In the genomic region with DNA sequence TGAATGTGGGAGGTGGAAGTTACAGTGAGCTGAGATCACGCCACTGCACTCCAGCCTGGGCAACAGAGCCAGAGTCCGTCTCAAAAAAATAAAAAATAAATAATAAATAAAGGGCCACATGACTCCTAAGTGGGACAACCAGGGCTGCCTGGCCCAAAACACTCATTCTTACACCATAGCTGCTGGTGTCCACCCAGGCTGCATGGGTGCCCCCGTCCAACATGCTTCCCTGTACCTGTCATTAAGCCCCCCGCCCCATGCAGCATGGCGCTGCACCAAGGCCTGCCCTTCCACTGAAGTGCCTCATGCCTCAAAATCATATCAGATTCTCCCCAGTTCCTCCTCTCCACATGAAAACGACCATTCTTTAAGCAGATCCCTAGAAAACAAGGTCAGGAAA, we compare ENCODE assay signal across 32 cellular contexts. TPM values are rescaled to one million over a fixed set of nuclear protein-coding genes. Genes with fewer than 3 reads are reported as not detected.
DNase-seq lines count a peak whose midpoint lies in the region; ATAC-seq, FAIRE-seq and TF ChIP-seq lines count a peak whose summit lies in the region.
"Had no signal": no experiment of that assay in that cellular context is flagged by ENCODE, and none has a peak within 500 bp of the region (broad histone marks: within the 10 kb centered on the region; RNA-seq: fewer than 3 reads in every experiment).

No MANE protein-coding gene starts in this region.

- peaks cover 71% of the 10 kb centered on the region for H3K36me3 Mint-ChIP-seq in T-helper 2 cell treated with Interferon-gamma antibody and Interleukin-4, amounts not matched to agents 5 μg/mL and 100 μg/mL, for 36 hours (ENCODE audit: low read depth)
- H3K36me3 Mint-ChIP-seq in activated T-helper 2 cell treated with anti-CD3 and anti-CD28 coated beads, Interferon-gamma antibody, Interleukin-2, Interleukin-4, amounts not matched to agents 10 μg/mL and 5 μg/mL and 100 μg/mL, durations not matched to agents 14 hours and 24 hours and 36 hours (ENCODE audit: low read depth) = peaks cover 87% of the 10 kb centered on the region

- no peak overlapping the region for H3K4me3 Mint-ChIP-seq in T-helper 2 cell treated with Interferon-gamma antibody and Interleukin-4, amounts not matched to agents 5 μg/mL and 100 μg/mL, for 36 hours
- no peak overlapping the region for H3K4me3 Mint-ChIP-seq in activated T-helper 2 cell treated with anti-CD3 and anti-CD28 coated beads, Interferon-gamma antibody, Interleukin-2, Interleukin-4, amounts not matched to agents 10 μg/mL and 5 μg/mL and 100 μg/mL, durations not matched to agents 14 hours and 24 hours and 36 hours (ENCODE audit: low read depth)
- H3K4me3 Mint-ChIP-seq: endodermal cell, memory B cell, neural progenitor cell had no signal

- CTCF ChIA-PET in HepG2 (lab: Yijun Ruan, JAX; ENCODE audit: low intra/inter-chr PET ratio, low total read pairs) = no interaction called here

- H3K27ac Mint-ChIP-seq in T-helper 2 cell treated with Interferon-gamma antibody and Interleukin-4, amounts not matched to agents 5 μg/mL and 100 μg/mL, for 36 hours = peak overlapping the region; percentile 70
- H3K27ac Mint-ChIP-seq in activated T-helper 2 cell treated with anti-CD3 and anti-CD28 coated beads, Interferon-gamma antibody, Interleukin-2, Interleukin-4, amounts not matched to agents 10 μg/mL and 5 μg/mL and 100 μg/mL, durations not matched to agents 14 hours and 24 hours and 36 hours = peak overlapping the region; percentile 10
- H3K27ac Mint-ChIP-seq: endodermal cell, memory B cell, neural progenitor cell had no signal

- no peak overlapping the region for H3K4me2 ChIP-seq in HepG2 (ENCODE audit: low read depth, low read length)
- H3K4me2 ChIP-seq: neural progenitor cell had no signal

- WGBS in HepG2 (ENCODE audit: low lambda C conversion rate) = 75% methylated on average over 6 of the region's 6 CpGs
- WGBS in right lobe of liver (ENCODE audit: insufficient coverage, low coverage, low lambda C conversion rate, missing lambda C conversion rate) = 87% methylated on average over 5 of the region's 6 CpGs

- H3K9me3 ChIP-seq in HepG2 (ENCODE audit: low read length) = no peaks in the 10 kb centered on the region
- H3K9me3 ChIP-seq in right lobe of liver = no peaks in the 10 kb centered on the region
- H3K9me3 ChIP-seq: esophagus muscularis mucosa, left lung, pancreas, SJSA1, upper lobe of right lung had no signal

- ATAC-seq in HepG2 (no peak), right lobe of liver (no peak), GM21786 (IDR thresholded peaks at IDR 0.05; ENCODE audit: unreplicated experiment) (no peak)
- ATAC-seq: left lung; stimulated activated naive CD8-positive, alpha-beta T cell treated with anti-CD3 and anti-CD28 coated beads, Interleukin-15, Interleukin-2, amounts not matched to agents 100 U/mL and 50 U/mL, for 24 hours; upper lobe of right lung had no signal

- TF ChIP-seq EP300 in HepG2 (IDR thresholded peaks at IDR 0.05; ENCODE audit: low read depth in 2 of 2, low read length in 2 of 2) (no peak), HepG2 (CRISPR knock-in tag; IDR thresholded peaks at IDR 0.05; ENCODE audit: borderline replicate concordance) (no peak)

- H3K27ac ChIP-seq in HepG2 (ENCODE audit: extremely low read length, insufficient read depth, low read length) (peak overlapping the region; percentile 59), right lobe of liver (peak overlapping the region in 1 of 3 donors; percentile 35)
- H3K27ac ChIP-seq: C4-2B, esophagus muscularis mucosa, GM23248, left lung, neural progenitor cell, pancreas, RWPE1, SJSA1, upper lobe of right lung had no signal

- POLR2A ChIA-PET in HepG2 (lab: Yijun Ruan, JAX) = interaction anchor here (1.4 to 3.7 kb wide), 2 partner anchors 11 to 14 kb away, joined by 3 to 25 read pairs; partner anchors contain the start of gene GALM

- no peaks in the 10 kb centered on the region for H3K27me3 ChIP-seq in HepG2 (ENCODE audit: control insufficient read depth in 1 of 2, insufficient read depth in 2 of 2, low read length in 2 of 2)
- no peaks in the 10 kb centered on the region for H3K27me3 ChIP-seq in right lobe of liver
- H3K27me3 ChIP-seq: esophagus muscularis mucosa, left lung, neural progenitor cell, pancreas, SJSA1, upper lobe of right lung had no signal

- TF ChIP-seq POLR2A in HepG2 (IDR thresholded peaks at IDR 0.05; ENCODE audit: insufficient read depth in 1 of 2, low read depth in 2 of 2, low read length in 2 of 2) = no peak
- TF ChIP-seq POLR2A in right lobe of liver (IDR thresholded peaks at IDR 0.05) = no peak

- H3K9me3 Mint-ChIP-seq in T-helper 2 cell treated with Interferon-gamma antibody and Interleukin-4, amounts not matched to agents 5 μg/mL and 100 μg/mL, for 36 hours = no peaks in the 10 kb centered on the region
- H3K9me3 Mint-ChIP-seq in activated T-helper 2 cell treated with anti-CD3 and anti-CD28 coated beads, Interferon-gamma antibody, Interleukin-2, Interleukin-4, amounts not matched to agents 10 μg/mL and 5 μg/mL and 100 μg/mL, durations not matched to agents 14 hours and 24 hours and 36 hours = no peaks in the 10 kb centered on the region
- H3K9me3 Mint-ChIP-seq: endodermal cell, IgD-negative memory B cell, memory B cell, neural progenitor cell had no signal

- intact Hi-C loops in HepG2 (cut with micrococcal nuclease; ENCODE audit: unreplicated experiment) (no loop called here), right lobe of liver (cut with DNase I) (no loop called here)
- intact Hi-C loops in activated T-helper 2 cell treated with anti-CD3 and anti-CD28 coated beads, Interferon-gamma antibody, Interleukin-2, Interleukin-4, amounts not matched to agents 10 μg/mL and 5 μg/mL and 100 μg/mL, durations not matched to agents 14 hours and 24 hours and 36 hours (cut with micrococcal nuclease) = no loop called here

- peaks cover 29% of the 10 kb centered on the region for H3K4me1 ChIP-seq in HepG2 (ENCODE audit: insufficient read depth, low read length)
- H3K4me1 ChIP-seq in right lobe of liver = peaks cover 0 to 22% (median 7%) of the 10 kb centered on the region in 4 donors
- H3K4me1 ChIP-seq: esophagus muscularis mucosa, left lung, neural progenitor cell, pancreas, SJSA1, upper lobe of right lung had no signal

- TF ChIP-seq RAD21 in HepG2 (CRISPR knock-in tag; IDR thresholded peaks at IDR 0.05) = no peak

- DNase-seq in T-helper 2 cell treated with Interferon-gamma antibody and Interleukin-4, amounts not matched to agents 5 μg/mL and 100 μg/mL, for 36 hours (ENCODE audit: low spot score) = no peak
- no peak for DNase-seq in T-helper 2 cell
- no peak for DNase-seq in HepG2 (ENCODE audit: low spot score)
- DNase-seq in right lobe of liver = no peak
- DNase-seq in activated T-helper 2 cell treated with anti-CD3 and anti-CD28 coated beads, Interferon-gamma antibody, Interleukin-2, Interleukin-4, amounts not matched to agents 10 μg/mL and 5 μg/mL and 100 μg/mL, durations not matched to agents 14 hours and 24 hours and 36 hours (ENCODE audit: low spot score) = no peak
- DNase-seq in AG08395 (ENCODE audit: low spot score) = no peak
- DNase-seq in NCI-H1092 treated with DMSO at 0.1 percent for 48 hours (lab: John Stamatoyannopoulos, UW) = no peak
- DNase-seq: 8988T; central memory CD4-positive, alpha-beta T cell; endodermal cell; foreskin fibroblast; GM23248; head of caudate nucleus; islet precursor cell; left lung; NCI-H1048; NCI-H187; NCI-H82; pancreas; retina; stimulated activated CD4-positive, alpha-beta T cell treated with anti-CD3 and anti-CD28 coated beads, Interleukin-1b, Interleukin-23, amount 100 ng/mL, for 48 hours; stimulated activated naive CD8-positive, alpha-beta T cell treated with anti-CD3 and anti-CD28 coated beads, Interleukin-15, Interleukin-2, amounts not matched to agents 100 U/mL and 50 U/mL, for 24 hours; upper lobe of right lung had no signal

- H3K36me3 ChIP-seq in HepG2 (replicated peaks in 1 of 2; ENCODE audit: control insufficient read depth in 1 of 2, insufficient read depth in 2 of 2, low read length in 2 of 2) = peaks cover 34 to 51% of the 10 kb centered on the region in 2 experiments
- peaks cover 3 to 42% (median 22%) of the 10 kb centered on the region in 4 donors for H3K36me3 ChIP-seq in right lobe of liver
- H3K36me3 ChIP-seq: neural progenitor cell, SJSA1 had no signal

- H3K4me1 Mint-ChIP-seq in T-helper 2 cell treated with Interferon-gamma antibody and Interleukin-4, amounts not matched to agents 5 μg/mL and 100 μg/mL, for 36 hours (ENCODE audit: low read depth) = peaks cover 49% of the 10 kb centered on the region
- H3K4me1 Mint-ChIP-seq in activated T-helper 2 cell treated with anti-CD3 and anti-CD28 coated beads, Interferon-gamma antibody, Interleukin-2, Interleukin-4, amounts not matched to agents 10 μg/mL and 5 μg/mL and 100 μg/mL, durations not matched to agents 14 hours and 24 hours and 36 hours (ENCODE audit: low read depth) = peaks cover 52% of the 10 kb centered on the region
- H3K4me1 Mint-ChIP-seq: endodermal cell, IgD-negative memory B cell, memory B cell, neural progenitor cell had no signal

- no peak overlapping the region for H3K9ac ChIP-seq in HepG2 (ENCODE audit: insufficient read depth, low read depth, low read length)
- H3K9ac ChIP-seq: GM23248, neural progenitor cell had no signal

- no peaks in the 10 kb centered on the region for H4K20me1 ChIP-seq in HepG2 (ENCODE audit: insufficient read depth, low read length)

- H3K79me2 ChIP-seq in HepG2 (ENCODE audit: insufficient read depth, low read length) = peaks cover 28% of the 10 kb centered on the region

- H3K4me3 ChIP-seq in HepG2 (replicated peaks in 1 of 3; ENCODE audit: insufficient read depth in 1 of 3, low read depth in 2 of 3, low read length in 3 of 3) = no peak overlapping the region
- H3K4me3 ChIP-seq in right lobe of liver = no peak overlapping the region
- H3K4me3 ChIP-seq: esophagus muscularis mucosa, GM23248, left lung, neural progenitor cell, pancreas, SJSA1, upper lobe of right lung had no signal

- in situ Hi-C loops in HepG2 (cut with HindIII; ENCODE audit: extremely low pct_ligation_motif_present, low pct_unique_long_range_greater_than_20kb) = no loop called here

- FAIRE-seq in HepG2 (lab: Jason Lieb, UNC) = no peak
- FAIRE-seq: D721Med, pancreas had no signal

- no TSS peak for BruUV-seq in HepG2 (replicated peaks; lab: Mats Ljungman, UMichigan)

- no peak for TF ChIP-seq CTCF in HepG2 (CRISPR knock-in tag; IDR thresholded peaks at IDR 0.05)
- no peak for TF ChIP-seq CTCF in right lobe of liver (IDR thresholded peaks at IDR 0.05)

- no peaks in the 10 kb centered on the region for H3K27me3 Mint-ChIP-seq in T-helper 2 cell treated with Interferon-gamma antibody and Interleukin-4, amounts not matched to agents 5 μg/mL and 100 μg/mL, for 36 hours (ENCODE audit: low read depth)
- H3K27me3 Mint-ChIP-seq in activated T-helper 2 cell treated with anti-CD3 and anti-CD28 coated beads, Interferon-gamma antibody, Interleukin-2, Interleukin-4, amounts not matched to agents 10 μg/mL and 5 μg/mL and 100 μg/mL, durations not matched to agents 14 hours and 24 hours and 36 hours (ENCODE audit: low read depth) = no peaks in the 10 kb centered on the region
- H3K27me3 Mint-ChIP-seq: IgD-negative memory B cell, memory B cell had no signal

- H2AFZ ChIP-seq in HepG2 (ENCODE audit: low read length) = no peak overlapping the region
- H2AFZ ChIP-seq: GM23248, neural progenitor cell had no signal

RNA-seq across cellular contexts. Expression of gene GALM, which starts 10.8 kb away (rescaled TPM):
- total RNA-seq in HepG2 (2016; rRNA removed; fragmentation: Illumina TruSeq; extraction: Trizol) (90.0 and 114 TPM in 2 replicates), right lobe of liver (10 to 100 TPM; 26.2 to 47.9 (median 36.7) TPM)
- total RNA-seq in HepG2 (2016; cell fraction: cytosol; rRNA removed; fragmentation: Illumina TruSeq; extraction: Trizol; ENCODE audit: low read depth) = 23.4 and 25.3 TPM in 2 replicates
- total RNA-seq in HepG2 (2016; cell fraction: insoluble cytoplasmic fraction; rRNA removed; fragmentation: Illumina TruSeq; extraction: Trizol) = 97.4 and 121 TPM in 2 replicates
- total RNA-seq in HepG2 (2016; cell fraction: membrane; rRNA removed; fragmentation: Illumina TruSeq; extraction: Trizol) = 42.3 and 46.2 TPM in 2 replicates
- 40.2 and 41.1 TPM in 2 replicates for total RNA-seq in HepG2 (2016; cell fraction: nucleus; rRNA removed; fragmentation: Illumina TruSeq; extraction: Trizol)
- 60.3 and 65.5 TPM in 2 replicates for polyA plus RNA-seq in HepG2 (2011; rRNA removed)
- polyA plus RNA-seq in HepG2 (2011; cell fraction: cytosol; rRNA removed) = 55.9 and 67.8 TPM in 2 replicates
- 18.3 and 26.1 TPM in 2 replicates for polyA plus RNA-seq in HepG2 (2011; cell fraction: nucleus; rRNA removed)
- polyA plus RNA-seq in HepG2 (2012) = 53.1 and 67.0 TPM in 2 replicates
- 17.3 and 18.5 TPM in 2 replicates for polyA plus RNA-seq in HepG2 (2016; cell fraction: cytosol; fragmentation: Illumina TruSeq; extraction: Trizol; ENCODE audit: low read depth)
- polyA plus RNA-seq in HepG2 (2016; cell fraction: insoluble cytoplasmic fraction; fragmentation: Illumina TruSeq; extraction: Trizol; ENCODE audit: low read depth) = 102 TPM in 2 replicates
- 25.4 and 26.1 TPM in 2 replicates for polyA plus RNA-seq in HepG2 (2016; cell fraction: membrane; fragmentation: Illumina TruSeq; extraction: Trizol; ENCODE audit: low read depth)
- polyA plus RNA-seq in HepG2 (2016; cell fraction: nucleus; fragmentation: Illumina TruSeq; extraction: Trizol; ENCODE audit: insufficient read depth, low read depth) = 43.2 and 47.8 TPM in 2 replicates
- 20.6 and 67.6 TPM in 2 replicates for polyA minus RNA-seq in HepG2 (2011; rRNA and poly(A)+ RNA removed; ENCODE audit: low replicate concordance)
- 37.5 and 41.1 TPM in 2 replicates for polyA minus RNA-seq in HepG2 (2011; cell fraction: cytosol; rRNA and poly(A)+ RNA removed)
- 40.4 and 46.2 TPM in 2 replicates for polyA minus RNA-seq in HepG2 (2011; cell fraction: nucleus; rRNA and poly(A)+ RNA removed)
- 42.1 and 43.0 TPM in 2 replicates for total RNA-seq in activated T-helper 2 cell treated with anti-CD3 and anti-CD28 coated beads, Interferon-gamma antibody, Interleukin-2, Interleukin-4, amounts not matched to agents 10 μg/mL and 5 μg/mL and 100 μg/mL, durations not matched to agents 14 hours and 24 hours and 36 hours
